1 cellular context compared by ENCODE assay signal in genomic region chr19:19421326-19421725, GRCh38.
TF ChIP-seq lines count a peak whose summit lies in the region.

No MANE protein-coding gene starts in this region.

TF ChIP-seq in SK-N-SH, 30 proteins besides CTCF, POLR2A, EP300 and RAD21:
- TF ChIP-seq CHD2 (IDR thresholded peaks at IDR 0.05; ENCODE audit: low read length, partially characterized antibody) (no peak), USF2 (IDR thresholded peaks at IDR 0.05; ENCODE audit: borderline replicate concordance, low read depth, low read length) (no peak), SMC3 (IDR thresholded peaks at IDR 0.05; ENCODE audit: low read depth, low read length) (no peak), RFX5 (IDR thresholded peaks at IDR 0.05; ENCODE audit: low read length) (no peak), SIN3A (IDR thresholded peaks at IDR 0.05; ENCODE audit: borderline replicate concordance, low read depth, low read length) (no peak), REST (IDR thresholded peaks at IDR 0.05; ENCODE audit: low read depth, low read length) (no peak), USF1 (IDR thresholded peaks at IDR 0.05; ENCODE audit: borderline replicate concordance, low read depth) (no peak), NRF1 (IDR thresholded peaks at IDR 0.05; ENCODE audit: low read depth, low read length) (no peak), PBX3 (IDR thresholded peaks at IDR 0.05) (no peak), FOXJ3 (CRISPR knock-in tag; IDR thresholded peaks at IDR 0.05) (no peak), MXI1 (IDR thresholded peaks at IDR 0.05; ENCODE audit: low read depth, low read length) (no peak), YY1 (IDR thresholded peaks at IDR 0.05; ENCODE audit: low read depth) (no peak), NFIC (IDR thresholded peaks at IDR 0.05; ENCODE audit: borderline replicate concordance) (no peak), ELF1 (IDR thresholded peaks at IDR 0.05) (no peak), JUND (IDR thresholded peaks at IDR 0.05) (no peak), MEF2A (IDR thresholded peaks at IDR 0.05; ENCODE audit: borderline replicate concordance, low read depth) (no peak), TAF1 (IDR thresholded peaks at IDR 0.05; ENCODE audit: borderline replicate concordance, low read depth, low read length) (no peak), RXRA (IDR thresholded peaks at IDR 0.05; ENCODE audit: borderline replicate concordance, low read depth) (no peak), EZH2phosphoT487 (IDR thresholded peaks at IDR 0.05; ENCODE audit: borderline replicate concordance, low read depth) (no peak)
TF ChIP-seq in SK-N-SH: peak in this region for 0.
